Comparison of ENCODE assay signal across 8 cellular contexts in genomic region chr9:97696823-97697601, GRCh38.
DNase-seq lines count a peak whose midpoint lies in the region; TF ChIP-seq lines count a peak whose summit lies in the region.

TSS of gene XPA (minus strand) at chr9:97697340. CDS start at chr9:97697292, 48 bp downstream.

- CTCF ChIA-PET in activated naive CD4-positive, alpha-beta T cell treated with anti-CD3 and anti-CD28 coated beads, Interleukin-2, amount 10 ng/mL, durations not matched to agents 7 days and 5 days (lab: Charles Lee) = interaction anchor here (0.8 to 1.8 kb wide), 7 partner anchors 8 to 310 kb away, joined by 3 to 6 read pairs (median 4); partner anchors contain the start of genes NCBP1, TDRD7, TRMO and TSTD2

- TF ChIP-seq CTCF in HFF-Myc (IDR thresholded peaks at IDR 0.05; ENCODE audit: low read depth, low read length, missing control alignments) = no peak

- no peak within 1 kb of the TSS for H3K27ac ChIP-seq in SK-N-MC

- peaks cover 25% of the 10 kb centered on the region for H3K36me3 Mint-ChIP-seq in activated naive CD4-positive, alpha-beta T cell treated with anti-CD3 and anti-CD28 coated beads, Interleukin-2, amount 10 ng/mL, durations not matched to agents 7 days and 5 days

- H3K4me1 Mint-ChIP-seq in activated naive CD4-positive, alpha-beta T cell treated with anti-CD3 and anti-CD28 coated beads, Interleukin-2, amount 10 ng/mL, durations not matched to agents 7 days and 5 days = peaks cover 55% of the 10 kb centered on the region

- peak within 1 kb of the TSS; percentile 93 for H3K4me3 ChIP-seq in HFF-Myc (replicated peaks; ENCODE audit: low read depth, low read length)
- peak within 1 kb of the TSS; percentile 98 for H3K4me3 ChIP-seq in SK-N-MC

- peak within 1 kb of the TSS; percentile 89 for H3K9ac ChIP-seq in SK-N-MC (ENCODE audit: insufficient read length)

- H3K4me3 Mint-ChIP-seq in activated naive CD4-positive, alpha-beta T cell treated with anti-CD3 and anti-CD28 coated beads, Interleukin-2, amount 10 ng/mL, durations not matched to agents 7 days and 5 days = peak within 1 kb of the TSS; percentile 83

- peaks cover 17% of the 10 kb centered on the region for H3K27me3 Mint-ChIP-seq in activated naive CD4-positive, alpha-beta T cell treated with anti-CD3 and anti-CD28 coated beads, Interleukin-2, amount 10 ng/mL, durations not matched to agents 7 days and 5 days

- H3K36me3 ChIP-seq in SK-N-MC (ENCODE audit: insufficient read depth, low read length) = peaks cover 11% of the 10 kb centered on the region

- H3K9me3 Mint-ChIP-seq in activated naive CD4-positive, alpha-beta T cell treated with anti-CD3 and anti-CD28 coated beads, Interleukin-2, amount 10 ng/mL, durations not matched to agents 7 days and 5 days = no peaks in the 10 kb centered on the region

- no peaks in the 10 kb centered on the region for H3K9me3 ChIP-seq in SK-N-MC (ENCODE audit: low read depth, low read length)

- H3K27ac Mint-ChIP-seq in activated naive CD4-positive, alpha-beta T cell treated with anti-CD3 and anti-CD28 coated beads, Interleukin-2, amount 10 ng/mL, durations not matched to agents 7 days and 5 days = peak within 1 kb of the TSS; percentile 86

- DNase-seq in GM04504 (ENCODE audit: low read depth) (peak; percentile 83), HFF-Myc (ENCODE audit: extremely low read depth, low read depth) (peak; percentile 66), NAMALWA (ENCODE audit: low spot score) (peak; percentile 97), SK-N-MC (ENCODE audit: low read depth, low spot score) (peak; percentile 52), germinal center (ENCODE audit: low spot score) (peak; percentile 99), nucleus accumbens (lab: John Stamatoyannopoulos, UW) (peak; percentile 40 to 97 (median 91)), superior temporal gyrus (ENCODE audit: extremely low spot score) (peak; percentile 98)
- DNase-seq in activated naive CD4-positive, alpha-beta T cell treated with anti-CD3 and anti-CD28 coated beads, Interleukin-2, amount 10 ng/mL, durations not matched to agents 7 days and 5 days = peak; percentile 98
